In genomic region chr5:148426514-148426913, GRCh38 we compare ENCODE assay signal across 22 cellular contexts. TPM values are rescaled to one million over a fixed set of nuclear protein-coding genes. Genes with fewer than 3 reads are reported as not detected.
A peak's percentile ranks its signal among the peaks of the same experiment; 100 is the strongest.
DNase-seq lines count a peak whose midpoint lies in the region; ATAC-seq and TF ChIP-seq lines count a peak whose summit lies in the region.
"Had no signal": no experiment of that assay in that cellular context is flagged by ENCODE, and none has a peak within 500 bp of the region (broad histone marks: within the 10 kb centered on the region; RNA-seq: fewer than 3 reads in every experiment).

No MANE protein-coding gene starts in this region.

- intact Hi-C loops in activated CD4-positive, alpha-beta T cell treated with anti-CD3 and anti-CD28 coated beads for 36 hours (cut with DNase I, micrococcal nuclease): no loop called here
- intact Hi-C loops in heart left ventricle (cut with DNase I): no loop called here
- intact Hi-C loops in activated T-helper 2 cell treated with anti-CD3 and anti-CD28 coated beads, Interferon-gamma antibody, Interleukin-2, Interleukin-4, amounts not matched to agents 10 μg/mL and 5 μg/mL and 100 μg/mL, durations not matched to agents 14 hours and 24 hours and 36 hours (cut with micrococcal nuclease): no loop called here

- no peaks in the 10 kb centered on the region for H3K27me3 Mint-ChIP-seq in activated CD4-positive, alpha-beta T cell treated with anti-CD3 and anti-CD28 coated beads for 36 hours
- no peaks in the 10 kb centered on the region for H3K27me3 Mint-ChIP-seq in activated T-helper 2 cell treated with anti-CD3 and anti-CD28 coated beads, Interferon-gamma antibody, Interleukin-2, Interleukin-4, amounts not matched to agents 10 μg/mL and 5 μg/mL and 100 μg/mL, durations not matched to agents 14 hours and 24 hours and 36 hours (ENCODE audit: low read depth)
- H3K27me3 Mint-ChIP-seq in stimulated activated memory B cell treated with anti-CD40 and anti-IgM and Interleukin-4, amounts not matched to agents 10 μg/mL and 1 μg/mL and 100 μg/mL, for 72 hours: no peaks in the 10 kb centered on the region
- H3K27me3 Mint-ChIP-seq: B cell had no signal

- no peak overlapping the region for H3K4me3 Mint-ChIP-seq in activated CD4-positive, alpha-beta T cell treated with anti-CD3 and anti-CD28 coated beads for 36 hours
- H3K4me3 Mint-ChIP-seq in activated T-helper 2 cell treated with anti-CD3 and anti-CD28 coated beads, Interferon-gamma antibody, Interleukin-2, Interleukin-4, amounts not matched to agents 10 μg/mL and 5 μg/mL and 100 μg/mL, durations not matched to agents 14 hours and 24 hours and 36 hours (ENCODE audit: low read depth): no peak overlapping the region
- H3K4me3 Mint-ChIP-seq in stimulated activated memory B cell treated with anti-CD40 and anti-IgM and Interleukin-4, amounts not matched to agents 10 μg/mL and 1 μg/mL and 100 μg/mL, for 72 hours: no peak overlapping the region
- H3K4me3 Mint-ChIP-seq: B cell had no signal

- peaks cover 7% of the 10 kb centered on the region for H3K4me1 ChIP-seq in cardiac muscle cell (ENCODE audit: low read depth)
- peaks cover 0 to 19% (median 6%) of the 10 kb centered on the region in 12 donors for H3K4me1 ChIP-seq in heart left ventricle
- no peaks in the 10 kb centered on the region for H3K4me1 ChIP-seq in upper lobe of left lung
- H3K4me1 ChIP-seq: SJSA1 had no signal

- no peak for TF ChIP-seq EP300 in upper lobe of left lung (IDR thresholded peaks at IDR 0.05)

- POLR2A ChIA-PET in activated CD4-positive, alpha-beta T cell treated with anti-CD3 and anti-CD28 coated beads for 36 hours (lab: Charles Lee): no interaction called here

- H3K4me3 ChIP-seq in cardiac muscle cell (no peak overlapping the region), heart left ventricle (no peak overlapping the region), upper lobe of left lung (no peak overlapping the region)
- H3K4me3 ChIP-seq: SJSA1 had no signal

- no peaks in the 10 kb centered on the region for H3K9me3 ChIP-seq in cardiac muscle cell (ENCODE audit: low read depth)
- H3K9me3 ChIP-seq in heart left ventricle: no peaks in the 10 kb centered on the region
- H3K9me3 ChIP-seq in upper lobe of left lung: no peaks in the 10 kb centered on the region
- H3K9me3 ChIP-seq: SJSA1 had no signal

- DNase-seq in activated CD4-positive, alpha-beta T cell treated with anti-CD3 and anti-CD28 coated beads for 36 hours: no peak
- DNase-seq in activated CD4-positive, alpha-beta T cell treated with anti-CD3 and anti-CD28 coated beads for 1 hour: no peak
- DNase-seq in cardiac muscle cell (ENCODE audit: low read depth in 1 of 2, low spot score in 1 of 2): no peak
- DNase-seq in heart left ventricle: no peak
- no peak for DNase-seq in activated T-helper 2 cell treated with anti-CD3 and anti-CD28 coated beads, Interferon-gamma antibody, Interleukin-2, Interleukin-4, amounts not matched to agents 10 μg/mL and 5 μg/mL and 100 μg/mL, durations not matched to agents 14 hours and 24 hours and 36 hours (ENCODE audit: low spot score)
- DNase-seq in upper lobe of left lung: no peak
- DNase-seq: COR-L47, NCI-H1092, NCI-H1417 treated with DMSO at 0.1 percent for 48 hours, NCI-H1694 treated with DMSO at 0.1 percent for 48 hours, NCI-H2081, NCI-H226, NCI-H510A, NCI-H69, Right ventricle myocardium superior, RPMI8226 had no signal

- ATAC-seq in activated CD4-positive, alpha-beta T cell treated with anti-CD3 and anti-CD28 coated beads for 36 hours: peak; percentile 55
- ATAC-seq in heart left ventricle (no peak), GM21423 (IDR thresholded peaks at IDR 0.05; ENCODE audit: unreplicated experiment) (no peak), upper lobe of left lung (ENCODE audit: low FRiP score in 2 of 2) (no peak)
- ATAC-seq in stimulated activated memory B cell treated with anti-CD40 and anti-IgM and Interleukin-4, amounts not matched to agents 10 μg/mL and 1 μg/mL and 100 μg/mL, for 72 hours: no peak

- peaks cover 60% of the 10 kb centered on the region for H3K36me3 Mint-ChIP-seq in activated CD4-positive, alpha-beta T cell treated with anti-CD3 and anti-CD28 coated beads for 36 hours (ENCODE audit: low read depth)
- peaks cover 82% of the 10 kb centered on the region for H3K36me3 Mint-ChIP-seq in activated T-helper 2 cell treated with anti-CD3 and anti-CD28 coated beads, Interferon-gamma antibody, Interleukin-2, Interleukin-4, amounts not matched to agents 10 μg/mL and 5 μg/mL and 100 μg/mL, durations not matched to agents 14 hours and 24 hours and 36 hours (ENCODE audit: low read depth)
- peaks cover 76% of the 10 kb centered on the region for H3K36me3 Mint-ChIP-seq in stimulated activated memory B cell treated with anti-CD40 and anti-IgM and Interleukin-4, amounts not matched to agents 10 μg/mL and 1 μg/mL and 100 μg/mL, for 72 hours

- TF ChIP-seq CTCF in cardiac muscle cell (IDR thresholded peaks at IDR 0.05; ENCODE audit: low read depth, low read length): no peak
- TF ChIP-seq CTCF in heart left ventricle (IDR thresholded peaks at IDR 0.05): no peak
- no peak for TF ChIP-seq CTCF in upper lobe of left lung (IDR thresholded peaks at IDR 0.05)

- H3K4me1 Mint-ChIP-seq in activated CD4-positive, alpha-beta T cell treated with anti-CD3 and anti-CD28 coated beads for 36 hours: peaks cover 20% of the 10 kb centered on the region
- H3K4me1 Mint-ChIP-seq in activated T-helper 2 cell treated with anti-CD3 and anti-CD28 coated beads, Interferon-gamma antibody, Interleukin-2, Interleukin-4, amounts not matched to agents 10 μg/mL and 5 μg/mL and 100 μg/mL, durations not matched to agents 14 hours and 24 hours and 36 hours (ENCODE audit: low read depth): peaks cover 10% of the 10 kb centered on the region
- H3K4me1 Mint-ChIP-seq in stimulated activated memory B cell treated with anti-CD40 and anti-IgM and Interleukin-4, amounts not matched to agents 10 μg/mL and 1 μg/mL and 100 μg/mL, for 72 hours: peaks cover 4% of the 10 kb centered on the region
- H3K4me1 Mint-ChIP-seq: B cell had no signal

- CTCF ChIA-PET in activated CD4-positive, alpha-beta T cell treated with anti-CD3 and anti-CD28 coated beads for 36 hours (lab: Charles Lee): interaction anchor here (1.0 to 1.3 kb wide), 2 partner anchors 24 to 301 kb away, joined by 3 to 5 read pairs; no protein-coding TSS in a partner anchor

- TF ChIP-seq POLR2A in heart left ventricle (IDR thresholded peaks at IDR 0.05) (no peak), upper lobe of left lung (IDR thresholded peaks at IDR 0.05) (no peak)

- peak overlapping the region; percentile 76 for H3K27ac Mint-ChIP-seq in activated CD4-positive, alpha-beta T cell treated with anti-CD3 and anti-CD28 coated beads for 36 hours
- H3K27ac Mint-ChIP-seq in activated T-helper 2 cell treated with anti-CD3 and anti-CD28 coated beads, Interferon-gamma antibody, Interleukin-2, Interleukin-4, amounts not matched to agents 10 μg/mL and 5 μg/mL and 100 μg/mL, durations not matched to agents 14 hours and 24 hours and 36 hours: peak overlapping the region; percentile 10
- H3K27ac Mint-ChIP-seq in stimulated activated memory B cell treated with anti-CD40 and anti-IgM and Interleukin-4, amounts not matched to agents 10 μg/mL and 1 μg/mL and 100 μg/mL, for 72 hours: peak overlapping the region; percentile 18
- H3K27ac Mint-ChIP-seq: B cell had no signal

- H3K36me3 ChIP-seq in cardiac muscle cell (peaks cover 64% of the 10 kb centered on the region), heart left ventricle (peaks cover 0 to 98% (median 83%) of the 10 kb centered on the region in 9 donors), upper lobe of left lung (peaks cover 32 to 78% (median 55%) of the 10 kb centered on the region in 4 donors)

- no peaks in the 10 kb centered on the region for H3K27me3 ChIP-seq in cardiac muscle cell
- H3K27me3 ChIP-seq in heart left ventricle: no peaks in the 10 kb centered on the region
- H3K27me3 ChIP-seq in upper lobe of left lung: no peaks in the 10 kb centered on the region
- H3K27me3 ChIP-seq: SJSA1 had no signal

- no peaks in the 10 kb centered on the region for H3K9me3 Mint-ChIP-seq in activated CD4-positive, alpha-beta T cell treated with anti-CD3 and anti-CD28 coated beads for 36 hours (ENCODE audit: low read depth)
- no peaks in the 10 kb centered on the region for H3K9me3 Mint-ChIP-seq in activated T-helper 2 cell treated with anti-CD3 and anti-CD28 coated beads, Interferon-gamma antibody, Interleukin-2, Interleukin-4, amounts not matched to agents 10 μg/mL and 5 μg/mL and 100 μg/mL, durations not matched to agents 14 hours and 24 hours and 36 hours
- no peaks in the 10 kb centered on the region for H3K9me3 Mint-ChIP-seq in stimulated activated memory B cell treated with anti-CD40 and anti-IgM and Interleukin-4, amounts not matched to agents 10 μg/mL and 1 μg/mL and 100 μg/mL, for 72 hours

- H3K27ac ChIP-seq in cardiac muscle cell: peak overlapping the region; percentile 67
- no peak overlapping the region for H3K27ac ChIP-seq in heart left ventricle
- no peak overlapping the region for H3K27ac ChIP-seq in upper lobe of left lung
- H3K27ac ChIP-seq: 22Rv1, C4-2B, SJSA1 had no signal

RNA-seq across cellular contexts. Expression of gene FBXO38, which starts 42.8 kb away (rescaled TPM):
- 10 to 100 TPM; 47.5 to 65.4 TPM for total RNA-seq in activated CD4-positive, alpha-beta T cell treated with anti-CD3 and anti-CD28 coated beads for 36 hours
- total RNA-seq in cardiac muscle cell (28.1 and 42.9 TPM in 2 replicates), heart left ventricle (10 to 100 TPM; 29.1 to 56.0 (median 48.2) TPM), upper lobe of left lung (100 to 1,000 TPM in 2 of 6 donors, 10 to 100 TPM in 4; 33.0 to 103 (median 61.6) TPM)
- polyA plus RNA-seq in cardiac muscle cell (24.2 and 37.3 TPM in 2 replicates), heart left ventricle (10 to 100 TPM; 11.7 to 15.1 TPM)
- 55.2 and 68.9 TPM in 2 replicates for total RNA-seq in activated T-helper 2 cell treated with anti-CD3 and anti-CD28 coated beads, Interferon-gamma antibody, Interleukin-2, Interleukin-4, amounts not matched to agents 10 μg/mL and 5 μg/mL and 100 μg/mL, durations not matched to agents 14 hours and 24 hours and 36 hours

Comparison
In these comparisons a context has a peak if more than half of its experiments do, and no peak if none do; other contexts are left out.
1. H3K27ac Mint-ChIP-seq: peak in every context shown above with its lines; median percentile 76 in activated CD4-positive, alpha-beta T cell treated with anti-CD3 and anti-CD28 coated beads for 36 hours; 18 in stimulated activated memory B cell treated with anti-CD40 and anti-IgM and Interleukin-4, amounts not matched to agents 10 μg/mL and 1 μg/mL and 100 μg/mL, for 72 hours; 10 in activated T-helper 2 cell treated with anti-CD3 and anti-CD28 coated beads, Interferon-gamma antibody, Interleukin-2, Interleukin-4, amounts not matched to agents 10 μg/mL and 5 μg/mL and 100 μg/mL, durations not matched to agents 14 hours and 24 hours and 36 hours.